In genomic region chr2:220159738-220160137, GRCh38 we compare ENCODE assay signal across 2 cellular contexts.
A peak's percentile ranks its signal among the peaks of the same experiment; 100 is the strongest.
TF ChIP-seq lines count a peak whose summit lies in the region.

No MANE protein-coding gene starts in this region.

TF ChIP-seq in HepG2, 621 proteins besides CTCF, POLR2A, EP300 and RAD21:
- TF ChIP-seq ELF1 (CRISPR knock-in tag; IDR thresholded peaks at IDR 0.05), result no peak
- no peak for TF ChIP-seq ZFP62 (CRISPR knock-in tag; IDR thresholded peaks at IDR 0.05)
- TF ChIP-seq PCBP2 (optimal IDR thresholded peaks at IDR 0.05; ENCODE audit: low read depth, low read length, poor library complexity, severe bottlenecking), result peak; percentile 65
- no peak for TF ChIP-seq AGO2 (optimal IDR thresholded peaks at IDR 0.05; ENCODE audit: low read depth, low read length)
- TF ChIP-seq ZNF124 (CRISPR knock-in tag; IDR thresholded peaks at IDR 0.05), result no peak
- TF ChIP-seq CERS6 (CRISPR knock-in tag; IDR thresholded peaks at IDR 0.05), result no peak
- TF ChIP-seq HNRNPK (IDR thresholded peaks at IDR 0.05; ENCODE audit: low read depth, low read length, poor library complexity, severe bottlenecking), result peak; percentile 76

TF ChIP-seq in HEK293, 187 proteins besides CTCF, POLR2A, EP300 and RAD21:
- TF ChIP-seq PRDM1 (tag by site-specific recombination; IDR thresholded peaks at IDR 0.05) (peak; percentile 70), ZNF292 (tag by site-specific recombination; IDR thresholded peaks at IDR 0.05; ENCODE audit: borderline replicate concordance, low read depth) (no peak)
